18 cellular contexts compared by ENCODE assay signal in the genomic region with DNA sequence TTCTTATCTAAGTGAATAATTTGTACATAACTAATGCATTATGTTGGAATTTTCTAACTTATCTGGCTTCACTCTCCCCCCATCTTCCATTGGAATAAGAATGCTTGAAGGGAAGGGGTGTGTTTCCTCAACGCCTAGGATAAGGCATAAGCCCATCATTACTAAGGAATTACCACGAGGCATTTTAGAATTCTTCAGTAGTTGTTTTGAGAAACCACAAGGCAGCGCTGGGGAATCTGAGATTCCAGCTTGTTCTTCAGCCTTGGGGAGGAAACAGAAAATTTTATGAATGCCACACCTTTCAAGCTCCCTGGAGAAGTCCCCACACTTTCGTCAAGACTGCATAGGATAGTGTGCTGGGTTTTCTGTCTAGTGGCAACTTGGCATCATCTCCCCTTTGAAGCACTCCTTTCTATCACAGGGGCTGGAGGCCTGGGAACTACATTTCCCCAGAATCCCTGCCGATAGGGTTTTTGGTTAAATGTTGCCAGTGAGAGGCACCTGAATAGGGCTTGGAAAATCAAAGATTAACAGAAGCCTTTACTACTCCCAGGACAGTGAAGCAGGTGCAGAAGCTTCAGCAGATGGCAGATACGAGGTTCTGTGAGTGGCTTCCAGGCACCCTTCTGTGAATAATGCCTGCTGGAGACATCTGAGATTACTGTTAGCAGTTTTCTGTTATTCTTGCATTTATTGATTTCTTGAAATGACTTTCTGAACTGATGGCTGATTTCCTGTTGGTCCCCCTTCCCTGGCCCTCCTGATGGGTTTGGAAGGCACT.
A peak's percentile ranks its signal among the peaks of the same experiment; 100 is the strongest.
DNase-seq lines count a peak whose midpoint lies in the region; FAIRE-seq and TF ChIP-seq lines count a peak whose summit lies in the region.
"Had no signal": no experiment of that assay in that cellular context is flagged by ENCODE, and none has a peak within 500 bp of the region (broad histone marks: within the 10 kb centered on the region; RNA-seq: fewer than 3 reads in every experiment).

No MANE protein-coding gene starts in this region.

- H3K9ac ChIP-seq in GM23248 (no peak overlapping the region), kidney (ENCODE audit: low read length in 2 of 2) (no peak overlapping the region)

- TF ChIP-seq CTCF in kidney (IDR thresholded peaks at IDR 0.05; ENCODE audit: borderline replicate concordance, extremely low read depth, insufficient read depth) = no peak

- no peak overlapping the region for H2AFZ ChIP-seq in GM23248
- H2AFZ ChIP-seq: GM23338 had no signal

- peak overlapping the region; percentile 7 for H3K4me2 ChIP-seq in GM23248 (ENCODE audit: unreplicated experiment)
- H3K4me2 ChIP-seq: GM23338 had no signal

- in situ Hi-C loops in GM23248 (cut with MboI) = no loop called here

- H3F3A ChIP-seq in GM23248 (ENCODE audit: insufficient read depth) = peaks cover 17% of the 10 kb centered on the region; the same call in 1 of the 2 replicates

- H3K4me1 ChIP-seq in GM23248 (ENCODE audit: insufficient read depth) = peaks cover 39% of the 10 kb centered on the region
- H3K4me1 ChIP-seq in kidney (ENCODE audit: control insufficient read depth in 1 of 2, insufficient read depth in 1 of 2, low read depth in 1 of 2, low read length in 2 of 2) = no peaks in the 10 kb centered on the region
- H3K4me1 ChIP-seq: body of pancreas, gastrocnemius medialis, prostate gland, upper lobe of left lung had no signal

- H4K20me1 ChIP-seq in GM23248 (ENCODE audit: insufficient read depth) = no peaks in the 10 kb centered on the region

- H3K9me3 ChIP-seq in GM23248 (ENCODE audit: low read depth) (no peaks in the 10 kb centered on the region), kidney (ENCODE audit: control insufficient read depth in 1 of 2, low read length in 2 of 2) (no peaks in the 10 kb centered on the region)
- H3K9me3 ChIP-seq: body of pancreas, gastrocnemius medialis, prostate gland, upper lobe of left lung had no signal

- H3K36me3 ChIP-seq in GM23248 (ENCODE audit: low read depth) = no peaks in the 10 kb centered on the region
- H3K36me3 ChIP-seq in kidney (ENCODE audit: control insufficient read depth in 1 of 2, insufficient read depth in 2 of 2, low read length in 2 of 2) = no peaks in the 10 kb centered on the region
- H3K36me3 ChIP-seq: gastrocnemius medialis, prostate gland, upper lobe of left lung had no signal

- FAIRE-seq in kidney (lab: Jason Lieb, UNC) (no peak), HTR-8/SVneo (lab: Jason Lieb, UNC) (no peak)

- intact Hi-C loops in kidney (cut with DNase I) = no loop called here

- no peaks in the 10 kb centered on the region for H3K27me3 ChIP-seq in GM23248 (replicated peaks; ENCODE audit: insufficient read depth)
- H3K27me3 ChIP-seq: body of pancreas, gastrocnemius medialis, upper lobe of left lung had no signal

- H3K27ac ChIP-seq in GM23248 = no peak overlapping the region
- no peak overlapping the region for H3K27ac ChIP-seq in kidney (ENCODE audit: low read depth in 2 of 2, low read length in 2 of 2)
- H3K27ac ChIP-seq: body of pancreas, gastrocnemius medialis, prostate gland, RWPE1, upper lobe of left lung had no signal

- H3K79me2 ChIP-seq in GM23248 (ENCODE audit: insufficient read depth) = no peaks in the 10 kb centered on the region

- no peaks in the 10 kb centered on the region for H3K9me2 ChIP-seq in GM23248 (ENCODE audit: insufficient read depth)

- WGBS in GM23248 (ENCODE audit: low coverage in 1 of 2, low lambda C conversion rate in 2 of 2, missing lambda C conversion rate in 2 of 2), 2 experiments = 57 to 61% methylated on average over 6 of the region's 6 CpGs

- H3K4me3 ChIP-seq in GM23248 = no peak overlapping the region
- no peak overlapping the region for H3K4me3 ChIP-seq in kidney (ENCODE audit: low read length in 2 of 2)
- H3K4me3 ChIP-seq: body of pancreas, gastrocnemius medialis, GM23338, prostate gland, upper lobe of left lung had no signal

- DNase-seq in A172 (ENCODE audit: low spot score) = peak; percentile 75
- DNase-seq in GM23248 = peak; percentile 69
- peak; percentile 87 to 93 for DNase-seq in NCI-H524 (lab: John Stamatoyannopoulos, UW)
- peak; percentile 11 for DNase-seq in ecto neural progenitor cell (ENCODE audit: low spot score)
- no peak for DNase-seq in stimulated activated CD4-positive, alpha-beta T cell treated with anti-CD3 and anti-CD28 coated beads, Interleukin-4, amount 100 ng/mL, for 1 hour
- no peak for DNase-seq in kidney
- DNase-seq in activated gamma-delta T cell treated with Interleukin-2 at 50 U/mL for 16 hours = no peak
- DNase-seq in HTR-8/SVneo (ENCODE audit: insufficient read length, low spot score) = no peak
- DNase-seq: activated CD4-positive, alpha-beta T cell treated with anti-CD3 and anti-CD28 coated beads, Interleukin-2, amount 10 ng/mL, durations not matched to agents 7 days and 5 days; body of pancreas; DMS79; endodermal cell; gastrocnemius medialis; stimulated activated CD4-positive, alpha-beta T cell treated with anti-CD3 and anti-CD28 coated beads, Interleukin-1b, Interleukin-23, amount 100 ng/mL, for 48 hours; upper lobe of left lung had no signal

Comparison
In these comparisons a context has a peak if more than half of its experiments do, and no peak if none do; other contexts are left out.
1. DNase-seq: peak in A172 (single experiment), GM23248 (single experiment), NCI-H524 (2 of 2) and ecto neural progenitor cell (single experiment); none in stimulated activated CD4-positive, alpha-beta T cell treated with anti-CD3 and anti-CD28 coated beads, Interleukin-4, amount 100 ng/mL, for 1 hour (single experiment), kidney (single experiment), activated gamma-delta T cell treated with Interleukin-2 at 50 U/mL for 16 hours (single experiment) and HTR-8/SVneo (single experiment).